1 cellular context compared by ENCODE assay signal in genomic region chr4:108954880-108955279, GRCh38.
TF ChIP-seq lines count a peak whose summit lies in the region.

No MANE protein-coding gene starts in this region.

TF ChIP-seq in K562, 482 proteins besides CTCF, POLR2A, EP300 and RAD21 (continued from another document):
- no peak for TF ChIP-seq CREB3L1 (IDR thresholded peaks at IDR 0.05; ENCODE audit: borderline replicate concordance, low read depth)
- TF ChIP-seq DACH1 (IDR thresholded peaks at IDR 0.05; ENCODE audit: partially characterized antibody): peak; percentile 33
- TF ChIP-seq SMARCA4 (IDR thresholded peaks at IDR 0.05): peak; percentile 77
- TF ChIP-seq MTA2 (IDR thresholded peaks at IDR 0.05; ENCODE audit: low read depth): peak; percentile 42; the same call in 1 of the 2 replicates
- peak; percentile 83 for TF ChIP-seq ARID1B (IDR thresholded peaks at IDR 0.05)
- TF ChIP-seq HDAC3 (IDR thresholded peaks at IDR 0.05; ENCODE audit: borderline replicate concordance, partially characterized antibody): peak; percentile 25
- no peak for TF ChIP-seq MTF1 (CRISPR knock-in tag; IDR thresholded peaks at IDR 0.05; ENCODE audit: borderline replicate concordance)
- TF ChIP-seq HOMEZ (CRISPR knock-in tag; IDR thresholded peaks at IDR 0.05): no peak
- TF ChIP-seq CC2D1A (IDR thresholded peaks at IDR 0.05): no peak
- TF ChIP-seq NRF1 (conservative IDR thresholded peaks at IDR 0.05 in 1 of 2, IDR thresholded peaks at IDR 0.05 in 1 of 2): no peak
- TF ChIP-seq ZNF280A (IDR thresholded peaks at IDR 0.05; ENCODE audit: low read depth, partially characterized antibody): no peak
- no peak for TF ChIP-seq MGA (IDR thresholded peaks at IDR 0.05)
- peak; percentile 49 for TF ChIP-seq NFE2 (IDR thresholded peaks at IDR 0.05; ENCODE audit: low read depth)
- no peak for TF ChIP-seq ILF3 (IDR thresholded peaks at IDR 0.05; ENCODE audit: borderline replicate concordance)
- TF ChIP-seq RBM39 (optimal IDR thresholded peaks at IDR 0.05; ENCODE audit: low read depth, low read length): no peak
- no peak for TF ChIP-seq HNRNPUL1 (IDR thresholded peaks at IDR 0.05; ENCODE audit: low read length)
- TF ChIP-seq CCNT2 (IDR thresholded peaks at IDR 0.05; ENCODE audit: borderline replicate concordance, extremely low read depth, insufficient read length, low read depth, low read length): peak; percentile 25
- TF ChIP-seq U2AF1 (optimal IDR thresholded peaks at IDR 0.05; ENCODE audit: low read depth, low read length): no peak
- no peak for TF ChIP-seq ATF7 (IDR thresholded peaks at IDR 0.05)
- no peak for TF ChIP-seq ZNF57 (CRISPR knock-in tag; IDR thresholded peaks at IDR 0.05)
- TF ChIP-seq BRF2 (IDR thresholded peaks at IDR 0.05; ENCODE audit: borderline replicate concordance, insufficient read depth, insufficient read length): no peak
- peak; percentile 76 for TF ChIP-seq CBFA2T3 (IDR thresholded peaks at IDR 0.05)
- TF ChIP-seq PML (IDR thresholded peaks at IDR 0.05; ENCODE audit: low read length): peak; percentile 77; the same call in 1 of the 2 replicates
- TF ChIP-seq TAF9B (IDR thresholded peaks at IDR 0.05; ENCODE audit: partially characterized antibody): no peak
- no peak for TF ChIP-seq NCOA6 (IDR thresholded peaks at IDR 0.05)
- no peak for TF ChIP-seq BRF1 (IDR thresholded peaks at IDR 0.05; ENCODE audit: borderline replicate concordance, extremely low read depth, insufficient read length)
- TF ChIP-seq, protein P1, sequence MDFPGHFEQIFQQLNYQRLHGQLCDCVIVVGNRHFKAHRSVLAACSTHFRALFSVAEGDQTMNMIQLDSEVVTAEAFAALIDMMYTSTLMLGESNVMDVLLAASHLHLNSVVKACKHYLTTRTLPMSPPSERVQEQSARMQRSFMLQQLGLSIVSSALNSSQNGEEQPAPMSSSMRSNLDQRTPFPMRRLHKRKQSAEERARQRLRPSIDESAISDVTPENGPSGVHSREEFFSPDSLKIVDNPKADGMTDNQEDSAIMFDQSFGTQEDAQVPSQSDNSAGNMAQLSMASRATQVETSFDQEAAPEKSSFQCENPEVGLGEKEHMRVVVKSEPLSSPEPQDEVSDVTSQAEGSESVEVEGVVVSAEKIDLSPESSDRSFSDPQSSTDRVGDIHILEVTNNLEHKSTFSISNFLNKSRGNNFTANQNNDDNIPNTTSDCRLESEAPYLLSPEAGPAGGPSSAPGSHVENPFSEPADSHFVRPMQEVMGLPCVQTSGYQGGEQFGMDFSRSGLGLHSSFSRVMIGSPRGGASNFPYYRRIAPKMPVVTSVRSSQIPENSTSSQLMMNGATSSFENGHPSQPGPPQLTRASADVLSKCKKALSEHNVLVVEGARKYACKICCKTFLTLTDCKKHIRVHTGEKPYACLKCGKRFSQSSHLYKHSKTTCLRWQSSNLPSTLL (IDR thresholded peaks at IDR 0.05): no peak
- TF ChIP-seq NCOR1 (IDR thresholded peaks at IDR 0.05): peak; percentile 41; the same call in 1 of the 2 replicates
- no peak for TF ChIP-seq MYC (IDR thresholded peaks at IDR 0.05; ENCODE audit: low read depth, low read length)
- TF ChIP-seq MYC (CRISPR knock-in tag; IDR thresholded peaks at IDR 0.05; ENCODE audit: borderline replicate concordance, low read depth): no peak
- no peak for TF ChIP-seq U2AF2 (optimal IDR thresholded peaks at IDR 0.05; ENCODE audit: low read depth, low read length)
